Comparison of ENCODE assay signal across 18 cellular contexts in the genomic region with DNA sequence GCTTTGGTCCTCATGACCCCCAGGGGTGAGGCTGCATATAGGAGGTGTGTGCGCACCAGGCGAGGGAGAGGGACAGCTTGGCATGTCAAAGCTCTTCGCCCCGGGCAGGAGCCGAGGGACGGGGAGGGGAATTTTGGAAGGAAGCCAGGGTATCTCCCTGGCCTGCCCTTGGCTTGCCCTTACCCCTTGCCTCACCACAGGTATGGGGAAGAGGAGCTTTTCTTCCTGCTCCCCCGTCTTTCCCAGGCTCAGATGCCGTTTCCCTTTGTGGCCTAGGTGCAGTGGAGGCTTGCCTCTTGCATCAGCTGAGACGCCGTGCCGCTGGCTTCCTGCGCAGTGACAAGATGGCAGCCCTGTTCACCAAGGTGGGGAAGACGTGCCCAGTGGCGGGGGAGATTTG. TPM values are rescaled to one million over a fixed set of nuclear protein-coding genes. Genes with fewer than 3 reads are reported as not detected.
A peak's percentile ranks its signal among the peaks of the same experiment; 100 is the strongest.
DNase-seq lines count a peak whose midpoint lies in the region; ATAC-seq, FAIRE-seq and TF ChIP-seq lines count a peak whose summit lies in the region.
"Had no signal": no experiment of that assay in that cellular context is flagged by ENCODE, and none has a peak within 500 bp of the region (broad histone marks: within the 10 kb centered on the region; RNA-seq: fewer than 3 reads in every experiment).

No MANE protein-coding gene starts in this region.

- CTCF ChIA-PET in MCF 10A (lab: Yijun Ruan, JAX) = interaction anchor here (0.6 to 4.0 kb wide), 6 partner anchors 8 to 258 kb away, joined by 3 to 22 read pairs (median 4); no protein-coding TSS in a partner anchor
- CTCF ChIA-PET in mammary epithelial cell (lab: Charles Lee; ENCODE audit: low non-redundant PET) = no interaction called here
- CTCF ChIA-PET in PC-9 (lab: Charles Lee) = interaction anchor here (0.6 to 1.3 kb wide), 6 partner anchors 13 to 314 kb away, joined by 3 to 11 read pairs (median 6); no protein-coding TSS in a partner anchor

- peaks cover 17% of the 10 kb centered on the region for H3K4me1 Mint-ChIP-seq in MCF 10A (ENCODE audit: insufficient read depth, unreplicated experiment)
- H3K4me1 Mint-ChIP-seq in glutamatergic neuron (ENCODE audit: low read depth, unreplicated experiment) = peaks cover 4% of the 10 kb centered on the region
- H3K4me1 Mint-ChIP-seq: CD4-positive, CD25-positive, alpha-beta regulatory T cell had no signal

- ATAC-seq in pancreas (peak; percentile 3 to 40 (median 14)), HG03108 (IDR thresholded peaks at IDR 0.05; ENCODE audit: unreplicated experiment) (no peak), HG03571 (IDR thresholded peaks at IDR 0.05; ENCODE audit: unreplicated experiment) (no peak)

- H3K4me3 Mint-ChIP-seq in MCF 10A (ENCODE audit: unreplicated experiment) (no peak overlapping the region), glutamatergic neuron (ENCODE audit: unreplicated experiment) (no peak overlapping the region)
- H3K4me3 Mint-ChIP-seq: CD4-positive, CD25-positive, alpha-beta regulatory T cell had no signal

- no peaks in the 10 kb centered on the region for H3K27me3 ChIP-seq in mammary epithelial cell (ENCODE audit: insufficient read depth, low read length)
- no peaks in the 10 kb centered on the region for H3K27me3 ChIP-seq in PC-9 (ENCODE audit: insufficient read depth, low read depth)
- H3K27me3 ChIP-seq in pancreas = no peaks in the 10 kb centered on the region
- H3K27me3 ChIP-seq: BLaER1 treated with 17β-estradiol and CSF1 and Interleukin-3, amounts not matched to agents 10 nM and 100 nM had no signal

- POLR2A ChIA-PET in MCF 10A (lab: Yijun Ruan, JAX) (interaction anchor here (0.6 to 5.2 kb wide), 5 partner anchors 21 to 63 kb away, joined by 3 to 31 read pairs (median 7); a partner anchor contains a TSS), PC-9 (lab: Charles Lee; ENCODE audit: unreplicated experiment) (interaction anchor here (0.5 to 1.4 kb wide), 10 partner anchors 9 to 258 kb away, joined by 3 to 6 read pairs (median 4); a partner anchor contains a TSS)

- peaks cover 38% of the 10 kb centered on the region for H3F3A ChIP-seq in PC-9 (ENCODE audit: insufficient read depth, low read depth)

- BruUV-seq in MCF 10A (replicated peaks; lab: Mats Ljungman, UMichigan) = no TSS peak
- BruUV-seq in mammary epithelial cell (replicated peaks; lab: Mats Ljungman, UMichigan) = no TSS peak
- BruUV-seq in PC-9 (replicated peaks; lab: Mats Ljungman, UMichigan) = no TSS peak

- FAIRE-seq in pancreas (lab: Jason Lieb, UNC) = no peak
- FAIRE-seq: D721Med, GM12892, GM19239 had no signal

- WGBS in mammary epithelial cell (ENCODE audit: low coverage, missing lambda C conversion rate) = 94% methylated on average over 10 of the region's 14 CpGs
- 62 to 78% methylated on average over 10 to 14 of the region's 14 CpGs for WGBS in pancreas, 2 donors
- 70 to 82% methylated on average over 13 to 14 of the region's 14 CpGs for WGBS in lower leg skin, 2 donors

- H3K9me3 ChIP-seq in mammary epithelial cell (replicated peaks; ENCODE audit: insufficient read depth, low read length) (no peaks in the 10 kb centered on the region), PC-9 (ENCODE audit: insufficient read depth, low read depth) (no peaks in the 10 kb centered on the region), pancreas (no peaks in the 10 kb centered on the region)
- H3K9me3 ChIP-seq: BLaER1 treated with 17β-estradiol and CSF1 and Interleukin-3, amounts not matched to agents 10 nM and 100 nM had no signal

- H2AFZ ChIP-seq in mammary epithelial cell (ENCODE audit: low read depth, low read length) (no peak overlapping the region), PC-9 (no peak overlapping the region)

- H3K36me3 ChIP-seq in mammary epithelial cell (ENCODE audit: insufficient read depth, low read length) (no peaks in the 10 kb centered on the region), PC-9 (ENCODE audit: low read depth) (no peaks in the 10 kb centered on the region), pancreas (peaks cover 0 to 8% (median 0%) of the 10 kb centered on the region in 3 donors)

- H3K4me1 ChIP-seq in mammary epithelial cell (ENCODE audit: insufficient read depth, low read length) (peaks cover 22% of the 10 kb centered on the region), PC-9 (replicated peaks; ENCODE audit: insufficient read depth) (peaks cover 43% of the 10 kb centered on the region), pancreas (no peaks in the 10 kb centered on the region)

- no peaks in the 10 kb centered on the region for H3K9me2 ChIP-seq in PC-9 (ENCODE audit: insufficient read depth)

- H3K79me2 ChIP-seq in mammary epithelial cell (ENCODE audit: insufficient read depth, low read length) (no peaks in the 10 kb centered on the region), PC-9 (ENCODE audit: low read depth) (no peaks in the 10 kb centered on the region)

- H3K27me3 Mint-ChIP-seq in MCF 10A (ENCODE audit: insufficient read depth, unreplicated experiment) = no peaks in the 10 kb centered on the region
- H3K27me3 Mint-ChIP-seq in glutamatergic neuron (ENCODE audit: unreplicated experiment) = peaks cover 5% of the 10 kb centered on the region
- H3K27me3 Mint-ChIP-seq: CD4-positive, CD25-positive, alpha-beta regulatory T cell had no signal

- H3K9me3 Mint-ChIP-seq in MCF 10A (ENCODE audit: unreplicated experiment) (no peaks in the 10 kb centered on the region), glutamatergic neuron (ENCODE audit: unreplicated experiment) (peaks cover 3% of the 10 kb centered on the region)
- H3K9me3 Mint-ChIP-seq: CD4-positive, CD25-positive, alpha-beta regulatory T cell had no signal

- in situ Hi-C loops in mammary epithelial cell (cut with MboI; ENCODE audit: low sequenced_read_pairs in 2 of 2) = no loop called here

- H3K36me3 Mint-ChIP-seq in MCF 10A (ENCODE audit: insufficient read depth, unreplicated experiment) = peaks cover 24% of the 10 kb centered on the region
- H3K36me3 Mint-ChIP-seq in glutamatergic neuron (ENCODE audit: unreplicated experiment) = no peaks in the 10 kb centered on the region

- H3K27ac ChIP-seq in mammary epithelial cell (ENCODE audit: insufficient read depth, low read depth, low read length) (no peak overlapping the region), PC-9 (no peak overlapping the region), pancreas (no peak overlapping the region)
- H3K27ac ChIP-seq: BLaER1 treated with 17β-estradiol and CSF1 and Interleukin-3, amounts not matched to agents 10 nM and 100 nM had no signal

- TF ChIP-seq CTCF in MCF 10A (IDR thresholded peaks at IDR 0.05; ENCODE audit: unreplicated experiment) = no peak
- TF ChIP-seq CTCF in mammary epithelial cell (conservative IDR thresholded peaks at IDR 0.05 in 1 of 2, IDR thresholded peaks at IDR 0.05 in 1 of 2; ENCODE audit: extremely low read depth in 1 of 2, insufficient read depth in 1 of 2, low read depth in 1 of 2, low read length in 2 of 2) = no peak
- TF ChIP-seq CTCF in PC-9 (conservative IDR thresholded peaks at IDR 0.05) = no peak
- TF ChIP-seq CTCF in glutamatergic neuron (IDR thresholded peaks at IDR 0.05; ENCODE audit: partially characterized antibody, unreplicated experiment) = no peak
- TF ChIP-seq CTCF in pancreas (IDR thresholded peaks at IDR 0.05) = no peak
- no peak for TF ChIP-seq CTCF in lower leg skin (IDR thresholded peaks at IDR 0.05)

- H3K27ac Mint-ChIP-seq in MCF 10A (ENCODE audit: low read depth, unreplicated experiment) (peak overlapping the region; percentile 84), glutamatergic neuron (ENCODE audit: unreplicated experiment) (no peak overlapping the region)

- dilution Hi-C loops in mammary epithelial cell (cut with HindIII; ENCODE audit: low sequenced_read_pairs) = no loop called here

- DNase-seq in MCF 10A (ENCODE audit: unreplicated experiment) = no peak
- no peak for DNase-seq in mammary epithelial cell
- peak; percentile 72 to 84 for DNase-seq in PC-9
- peak; percentile 4 for DNase-seq in glutamatergic neuron
- DNase-seq in pancreas = no peak
- DNase-seq in lower leg skin (ENCODE audit: low spot score in 2 of 2) = no peak
- DNase-seq: ACHN; CD4-positive, CD25-positive, alpha-beta regulatory T cell; DMS153; DND-41; GDM1; H7 had no signal

- H3K4me2 ChIP-seq in mammary epithelial cell (ENCODE audit: insufficient read depth, low read depth, low read length) (no peak overlapping the region), PC-9 (no peak overlapping the region)
- H3K4me2 ChIP-seq: BLaER1 treated with 17β-estradiol and CSF1 and Interleukin-3, amounts not matched to agents 10 nM and 100 nM had no signal

- no peak for TF ChIP-seq POLR2A in lower leg skin (IDR thresholded peaks at IDR 0.05)

- intact Hi-C loops in MCF 10A (cut with micrococcal nuclease) = no loop called here
- intact Hi-C loops in mammary epithelial cell (cut with micrococcal nuclease) = no loop called here
- intact Hi-C loops in PC-9 (cut with micrococcal nuclease; ENCODE audit: unreplicated experiment) = no loop called here
- intact Hi-C loops in pancreas (cut with DNase I) = no loop called here
- intact Hi-C loops in lower leg skin (cut with DNase I; ENCODE audit: low total_unique reads) = no loop called here

- H4K20me1 ChIP-seq in mammary epithelial cell (ENCODE audit: insufficient read depth, low read length) (no peaks in the 10 kb centered on the region), PC-9 (ENCODE audit: insufficient read depth) (0 out of 2 replicates have a peak, but pooled peaks cover 3% of the 10 kb centered on the region)

- H3K4me3 ChIP-seq in mammary epithelial cell (replicated peaks in 1 of 3; ENCODE audit: insufficient read depth in 1 of 3, low read depth in 2 of 3, low read length in 3 of 3) (no peak overlapping the region), PC-9 (no peak overlapping the region), pancreas (no peak overlapping the region), lower leg skin (ENCODE audit: low read depth, poor library complexity, severe bottlenecking) (no peak overlapping the region)
- H3K4me3 ChIP-seq: BLaER1 treated with 17β-estradiol and CSF1 and Interleukin-3, amounts not matched to agents 10 nM and 100 nM had no signal

- H3K9ac ChIP-seq in mammary epithelial cell (ENCODE audit: insufficient read depth, low read length) = no peak overlapping the region
- H3K9ac ChIP-seq: BLaER1 treated with 17β-estradiol and CSF1 and Interleukin-3, amounts not matched to agents 10 nM and 100 nM had no signal

RNA-seq across cellular contexts. Expression of a gene that starts 24.1 kb away (rescaled TPM):
- total RNA-seq in MCF 10A (2022) (26.5 and 35.1 TPM in 2 replicates), mammary epithelial cell (10 to 100 TPM; 28.2 to 32.5 TPM), PC-9 (2021) (62.0 and 65.7 TPM in 2 replicates), glutamatergic neuron (ENCODE audit: unreplicated experiment) (111 TPM), pancreas (10 to 100 TPM; 17.6 to 34.6 (median 24.5) TPM), lower leg skin (10 to 100 TPM; 42.6 to 97.1 (median 56.5) TPM)
- polyA plus RNA-seq in mammary epithelial cell (24.4 TPM), pancreas (100 to 1,000 TPM; 152 to 153 TPM)
- polyA minus RNA-seq in mammary epithelial cell = 30.1 TPM

RNA-seq across cellular contexts. Expression of a gene that starts 25.1 kb away (rescaled TPM):
- 44.3 and 61.5 TPM in 2 replicates for total RNA-seq in MCF 10A (2022)
- 10 to 100 TPM; 51.0 to 51.5 TPM for total RNA-seq in mammary epithelial cell
- 15.9 TPM for polyA plus RNA-seq in mammary epithelial cell
- polyA minus RNA-seq in mammary epithelial cell = 23.9 TPM
- 42.3 and 42.5 TPM in 2 replicates for total RNA-seq in PC-9 (2021)
- 25.6 TPM for total RNA-seq in glutamatergic neuron (ENCODE audit: unreplicated experiment)
- 10 to 100 TPM in 4 of 6 donors, 1 to 10 TPM in 2; 8.3 to 17.3 (median 13.6) TPM for total RNA-seq in pancreas
- polyA plus RNA-seq in pancreas = 10 to 100 TPM; 10.7 to 10.8 TPM
- total RNA-seq in lower leg skin = 10 to 100 TPM; 40.0 to 48.0 (median 44.5) TPM

RNA-seq across cellular contexts. Expression of a gene that starts 39.5 kb away (rescaled TPM):
- total RNA-seq in MCF 10A (2022) (25.5 and 32.5 TPM in 2 replicates), mammary epithelial cell (10 to 100 TPM in 1 of 2 donors, 1 to 10 TPM in 1; 5.5 to 32.3 TPM), PC-9 (2021) (60.7 and 72.3 TPM in 2 replicates), glutamatergic neuron (ENCODE audit: unreplicated experiment) (41.0 TPM), pancreas (10 to 100 TPM in 4 of 6 donors, 1 to 10 TPM in 2; 8.7 to 15.8 (median 10.3) TPM), lower leg skin (10 to 100 TPM; 10.3 to 28.6 (median 15.4) TPM)
- polyA plus RNA-seq in mammary epithelial cell (4.1 TPM), pancreas (10 to 100 TPM in 1 of 2 donors, 1 to 10 TPM in 1; 9.6 to 15.3 TPM)
- 7.8 TPM for polyA minus RNA-seq in mammary epithelial cell

RNA-seq across cellular contexts. Expression of a gene that starts 57.6 kb away (rescaled TPM):
- total RNA-seq in MCF 10A (2022) = 7.7 and 16.6 TPM in 2 replicates
- 10 to 100 TPM in 1 of 2 donors, 1 to 10 TPM in 1; 9.8 to 18.5 TPM for total RNA-seq in mammary epithelial cell
- polyA plus RNA-seq in mammary epithelial cell = 23.6 TPM
- polyA minus RNA-seq in mammary epithelial cell = 60.3 TPM
- 41.8 and 52.3 TPM in 2 replicates for total RNA-seq in PC-9 (2021)
- 22.0 TPM for total RNA-seq in glutamatergic neuron (ENCODE audit: unreplicated experiment)
- 1 to 10 TPM; 5.1 to 9.9 (median 5.3) TPM for total RNA-seq in pancreas
- 1 to 10 TPM; 2.0 to 3.8 TPM for polyA plus RNA-seq in pancreas
- total RNA-seq in lower leg skin = 10 to 100 TPM in 3 of 4 donors, 1 to 10 TPM in 1; 1.4 to 14.4 (median 12.9) TPM

RNA-seq across cellular contexts. Expression of a gene that starts 57.8 kb away (rescaled TPM):
- 17.0 and 23.2 TPM in 2 replicates for total RNA-seq in MCF 10A (2022)
- 10 to 100 TPM; 22.8 to 27.7 TPM for total RNA-seq in mammary epithelial cell
- 6.1 TPM for polyA plus RNA-seq in mammary epithelial cell
- polyA minus RNA-seq in mammary epithelial cell = 129 TPM
- total RNA-seq in PC-9 (2021) = 43.1 and 49.4 TPM in 2 replicates
- total RNA-seq in glutamatergic neuron (ENCODE audit: unreplicated experiment) = 42.7 TPM
- 10 to 100 TPM in 4 of 6 donors, 1 to 10 TPM in 2; 8.4 to 17.0 (median 10.8) TPM for total RNA-seq in pancreas
- polyA plus RNA-seq in pancreas = 10 to 100 TPM; 16.3 to 19.8 TPM
- 10 to 100 TPM; 22.5 to 54.6 (median 29.5) TPM for total RNA-seq in lower leg skin

Comparison
In these comparisons a context has a peak if more than half of its experiments do, and no peak if none do; other contexts are left out.
1. DNase-seq: peak in PC-9 (2 of 2) and glutamatergic neuron (single experiment); none in MCF 10A (single experiment), mammary epithelial cell (single experiment), pancreas (0 of 6) and lower leg skin (0 of 2).
2. ATAC-seq: peak in pancreas (4 of 4); none in HG03108 (single experiment) and HG03571 (single experiment).